8 cellular contexts compared by ENCODE assay signal in genomic region chr15:75023194-75024101, GRCh38. TPM values are rescaled to one million over a fixed set of nuclear protein-coding genes. Genes with fewer than 3 reads are reported as not detected.
DNase-seq lines count a peak whose midpoint lies in the region; ATAC-seq and TF ChIP-seq lines count a peak whose summit lies in the region.

Gene PPCDC, plus strand, starts transcription at chr15:75023590. Its CDS starts 4,729 bp downstream, at chr15:75028319.

- no peaks in the 10 kb centered on the region for H3K27me3 ChIP-seq in ascending aorta
- no peaks in the 10 kb centered on the region for H3K27me3 ChIP-seq in right atrium auricular region
- H3K27me3 ChIP-seq in uterus: no peaks in the 10 kb centered on the region

- DNase-seq in NCI-H1930 (lab: John Stamatoyannopoulos, UW) (peak; percentile 84 to 90), ascending aorta (ENCODE audit: low spot score in 2 of 2) (peak; percentile 85 to 98), right atrium auricular region (ENCODE audit: low spot score) (peak; percentile 96), pulmonary artery endothelial cell (ENCODE audit: low read depth, low spot score) (peak; percentile 80), uterus (peak; percentile 97)
- DNase-seq in T-helper 2 cell treated with Interferon-gamma antibody and Interleukin-4, amounts not matched to agents 5 μg/mL and 100 μg/mL, for 36 hours (ENCODE audit: low spot score): peak; percentile 93

- no peak for TF ChIP-seq CTCF in ascending aorta (IDR thresholded peaks at IDR 0.05)
- no peak for TF ChIP-seq CTCF in right atrium auricular region (IDR thresholded peaks at IDR 0.05)
- TF ChIP-seq CTCF in uterus (IDR thresholded peaks at IDR 0.05): no peak

- H3K27ac Mint-ChIP-seq in T-helper 2 cell treated with Interferon-gamma antibody and Interleukin-4, amounts not matched to agents 5 μg/mL and 100 μg/mL, for 36 hours: peak within 1 kb of the TSS; percentile 92

- no peaks in the 10 kb centered on the region for H3K9me3 Mint-ChIP-seq in T-helper 2 cell treated with Interferon-gamma antibody and Interleukin-4, amounts not matched to agents 5 μg/mL and 100 μg/mL, for 36 hours

- peak; percentile 75 to 85 for TF ChIP-seq POLR2A in uterus (IDR thresholded peaks at IDR 0.05)

- H3K27ac ChIP-seq in ascending aorta (peak within 1 kb of the TSS; percentile 78 to 91), right atrium auricular region (peak within 1 kb of the TSS; percentile 89 to 90), uterus (peak within 1 kb of the TSS; percentile 89 to 91)

- H3K4me3 ChIP-seq in ascending aorta (peak within 1 kb of the TSS; percentile 81 to 97), right atrium auricular region (peak within 1 kb of the TSS; percentile 84 to 88), uterus (peak within 1 kb of the TSS; percentile 86 to 88)

- peaks cover 0 to 5% of the 10 kb centered on the region in 2 donors for H3K36me3 ChIP-seq in ascending aorta
- no peaks in the 10 kb centered on the region for H3K36me3 ChIP-seq in right atrium auricular region
- no peaks in the 10 kb centered on the region for H3K36me3 ChIP-seq in uterus

- H3K27me3 Mint-ChIP-seq in T-helper 2 cell treated with Interferon-gamma antibody and Interleukin-4, amounts not matched to agents 5 μg/mL and 100 μg/mL, for 36 hours (ENCODE audit: low read depth): no peaks in the 10 kb centered on the region

- H3K4me1 Mint-ChIP-seq in T-helper 2 cell treated with Interferon-gamma antibody and Interleukin-4, amounts not matched to agents 5 μg/mL and 100 μg/mL, for 36 hours (ENCODE audit: low read depth): peaks cover 15% of the 10 kb centered on the region

- intact Hi-C loops in ascending aorta (cut with DNase I): loop anchor here (1.0 to 10.0 kb wide), 6 partner anchors 29 to 431 kb away; partner anchors contain the start of genes COMMD4, MAN2C1, SCAMP5 and SIN3A
- intact Hi-C loops in uterus (cut with DNase I; ENCODE audit: low total_unique reads): no loop called here

- H3K36me3 Mint-ChIP-seq in T-helper 2 cell treated with Interferon-gamma antibody and Interleukin-4, amounts not matched to agents 5 μg/mL and 100 μg/mL, for 36 hours (ENCODE audit: low read depth): peaks cover 3% of the 10 kb centered on the region

- H3K4me3 Mint-ChIP-seq in T-helper 2 cell treated with Interferon-gamma antibody and Interleukin-4, amounts not matched to agents 5 μg/mL and 100 μg/mL, for 36 hours: peak within 1 kb of the TSS; percentile 92

- ATAC-seq in GM18499 (IDR thresholded peaks at IDR 0.05; ENCODE audit: insufficient read depth, unreplicated experiment) (peak; percentile 89), HG02970 (IDR thresholded peaks at IDR 0.05; ENCODE audit: low FRiP score, unreplicated experiment) (peak; percentile 70)

- no peaks in the 10 kb centered on the region for H3K9me3 ChIP-seq in ascending aorta
- H3K9me3 ChIP-seq in right atrium auricular region: no peaks in the 10 kb centered on the region
- no peaks in the 10 kb centered on the region for H3K9me3 ChIP-seq in uterus

- peaks cover 5 to 10% of the 10 kb centered on the region in 2 donors for H3K4me1 ChIP-seq in ascending aorta
- peaks cover 0 to 14% of the 10 kb centered on the region in 2 donors for H3K4me1 ChIP-seq in right atrium auricular region
- H3K4me1 ChIP-seq in uterus: peaks cover 0 to 6% of the 10 kb centered on the region in 2 donors

RNA-seq across cellular contexts. Expression of gene PPCDC, which starts in this region (rescaled TPM):
- total RNA-seq in ascending aorta (8.9 TPM), right atrium auricular region (10 to 100 TPM; 10.6 to 11.5 TPM), pulmonary artery endothelial cell (8.4 and 11.8 TPM in 2 replicates), uterus (10 to 100 TPM in 2 of 4 donors, 1 to 10 TPM in 2; 1.2 to 22.8 (median 6.9) TPM)

Comparison
In these comparisons a context has a peak if more than half of its experiments do, and no peak if none do; other contexts are left out.
1. Peak in every context shown above with its lines: DNase-seq, ATAC-seq, H3K4me3 ChIP-seq and H3K27ac ChIP-seq.